Comparison of ENCODE assay signal across 14 cellular contexts in the genomic region with DNA sequence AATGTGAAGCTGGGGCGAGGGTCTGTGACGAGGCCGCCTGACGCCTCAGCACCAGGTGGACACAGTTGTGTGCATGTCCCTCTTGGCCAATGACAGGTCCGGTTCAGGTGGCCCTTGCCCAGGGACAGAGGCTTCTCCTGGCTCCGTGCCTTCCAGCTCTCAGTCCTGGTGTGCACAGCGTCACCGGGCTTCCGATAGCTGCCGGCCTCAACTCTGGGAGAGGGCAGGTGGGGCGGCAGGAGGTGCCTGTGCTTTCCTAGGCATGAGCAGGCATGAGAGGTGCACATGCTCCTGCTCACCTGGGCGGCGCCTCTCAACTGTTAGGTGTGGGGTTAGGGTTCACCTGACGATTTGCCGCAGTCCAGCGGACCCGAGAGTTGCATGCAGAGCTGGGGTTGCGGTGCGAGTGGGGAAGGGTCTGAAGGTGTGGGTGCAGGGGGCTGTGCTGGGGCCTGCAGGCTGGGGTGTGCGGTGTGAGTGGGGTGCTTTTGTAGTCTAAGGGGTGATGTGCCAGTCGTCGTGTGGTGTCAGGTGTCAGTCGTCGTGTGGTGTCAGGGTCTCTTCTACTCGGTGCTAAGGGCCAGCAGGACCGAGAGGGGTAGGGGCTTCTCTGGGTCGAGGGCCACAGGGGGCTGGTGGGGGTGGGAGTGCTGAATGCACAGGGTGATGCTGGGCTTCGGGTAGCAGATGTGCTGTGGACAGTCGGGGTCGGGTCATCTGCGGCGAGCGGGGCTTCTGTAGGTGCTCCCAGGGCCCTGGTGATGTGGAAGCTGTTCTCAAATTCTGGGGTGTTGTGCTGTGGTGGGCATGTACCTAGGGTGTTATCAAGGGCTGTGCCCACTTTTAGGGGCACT. TPM values are rescaled to one million over a fixed set of nuclear protein-coding genes. Genes with fewer than 3 reads are reported as not detected.
DNase-seq lines count a peak whose midpoint lies in the region; ATAC-seq and TF ChIP-seq lines count a peak whose summit lies in the region.
"Had no signal": no experiment of that assay in that cellular context is flagged by ENCODE, and none has a peak within 500 bp of the region (broad histone marks: within the 10 kb centered on the region; RNA-seq: fewer than 3 reads in every experiment).

No MANE protein-coding gene starts in this region.

- H3K4me1 ChIP-seq in foreskin keratinocyte (no peaks in the 10 kb centered on the region), stomach (peaks cover 20 to 40% (median 24%) of the 10 kb centered on the region in 4 donors)
- H3K4me1 ChIP-seq: colonic mucosa had no signal

- no peaks in the 10 kb centered on the region for H3K36me3 Mint-ChIP-seq in T-helper 1 cell treated with Interleukin-12 subunit alpha and Interleukin-12 subunit beta and Interleukin-4 antibody, amounts not matched to agents 30 μg/mL and 1 μg/mL, for 36 hours (ENCODE audit: low read depth)
- H3K36me3 Mint-ChIP-seq in glutamatergic neuron (ENCODE audit: unreplicated experiment) = no peaks in the 10 kb centered on the region
- H3K36me3 Mint-ChIP-seq: naive B cell had no signal

- H3K27ac Mint-ChIP-seq in T-helper 1 cell treated with Interleukin-12 subunit alpha and Interleukin-12 subunit beta and Interleukin-4 antibody, amounts not matched to agents 30 μg/mL and 1 μg/mL, for 36 hours = peak overlapping the region; percentile 66
- H3K27ac Mint-ChIP-seq in glutamatergic neuron (ENCODE audit: unreplicated experiment) = no peak overlapping the region
- H3K27ac Mint-ChIP-seq: naive B cell had no signal

- peak; percentile 45 for ATAC-seq in foreskin keratinocyte
- no peak for ATAC-seq in GM19467 (IDR thresholded peaks at IDR 0.05; ENCODE audit: unreplicated experiment)

- no peak for TF ChIP-seq EP300 in stomach (IDR thresholded peaks at IDR 0.05)

- H3K4me3 ChIP-seq in stomach = no peak overlapping the region
- H3K4me3 ChIP-seq: colonic mucosa, tibial nerve had no signal

- H3K9me3 Mint-ChIP-seq in T-helper 1 cell treated with Interleukin-12 subunit alpha and Interleukin-12 subunit beta and Interleukin-4 antibody, amounts not matched to agents 30 μg/mL and 1 μg/mL, for 36 hours = no peaks in the 10 kb centered on the region
- H3K9me3 Mint-ChIP-seq in glutamatergic neuron (ENCODE audit: unreplicated experiment) = peaks cover 2% of the 10 kb centered on the region
- H3K9me3 Mint-ChIP-seq: naive B cell had no signal

- intact Hi-C loops in stomach (cut with DNase I; ENCODE audit: low total_unique reads) = no loop called here

- DNase-seq in T-helper 1 cell (no peak), foreskin keratinocyte (peak in 1 of 2 donors; percentile 28), stomach (no peak), glutamatergic neuron (no peak)
- DNase-seq: colonic mucosa, COR-L47, naive B cell, NCI-H187, NCI-H774, SHP77 treated with DMSO at 0.1 percent for 48 hours had no signal

- WGBS in stomach, 5 donors = 69 to 83% (median 77%) methylated on average over 29 to 33 of the region's 33 CpGs

- peaks cover 14% of the 10 kb centered on the region for H3K4me1 Mint-ChIP-seq in T-helper 1 cell treated with Interleukin-12 subunit alpha and Interleukin-12 subunit beta and Interleukin-4 antibody, amounts not matched to agents 30 μg/mL and 1 μg/mL, for 36 hours (ENCODE audit: low read depth)
- H3K4me1 Mint-ChIP-seq in glutamatergic neuron (ENCODE audit: low read depth, unreplicated experiment) = peaks cover 6% of the 10 kb centered on the region

- TF ChIP-seq CTCF in foreskin keratinocyte (conservative IDR thresholded peaks at IDR 0.05) = no peak
- TF ChIP-seq CTCF in stomach (IDR thresholded peaks at IDR 0.05) = no peak
- TF ChIP-seq CTCF in glutamatergic neuron (IDR thresholded peaks at IDR 0.05; ENCODE audit: partially characterized antibody, unreplicated experiment) = no peak

- H3K36me3 ChIP-seq in stomach = no peaks in the 10 kb centered on the region
- H3K36me3 ChIP-seq: colonic mucosa, tibial nerve had no signal

- H3K27me3 ChIP-seq in foreskin keratinocyte (peaks cover 39% of the 10 kb centered on the region), stomach (peaks cover 19 to 97% (median 66%) of the 10 kb centered on the region in 3 donors)

- H3K9me3 ChIP-seq in stomach = no peaks in the 10 kb centered on the region
- H3K9me3 ChIP-seq: colonic mucosa, tibial nerve had no signal

- H3K27ac ChIP-seq in foreskin keratinocyte = no peak overlapping the region
- peak overlapping the region in 4 of 5 donors; percentile 59 to 79 (median 67) for H3K27ac ChIP-seq in stomach
- H3K27ac ChIP-seq: colonic mucosa, KMS-11 had no signal

- no peak for TF ChIP-seq POLR2A in stomach (IDR thresholded peaks at IDR 0.05)

- no peak overlapping the region for H3K4me3 Mint-ChIP-seq in T-helper 1 cell treated with Interleukin-12 subunit alpha and Interleukin-12 subunit beta and Interleukin-4 antibody, amounts not matched to agents 30 μg/mL and 1 μg/mL, for 36 hours
- no peak overlapping the region for H3K4me3 Mint-ChIP-seq in glutamatergic neuron (ENCODE audit: unreplicated experiment)

- peaks cover 20% of the 10 kb centered on the region for H3K27me3 Mint-ChIP-seq in T-helper 1 cell treated with Interleukin-12 subunit alpha and Interleukin-12 subunit beta and Interleukin-4 antibody, amounts not matched to agents 30 μg/mL and 1 μg/mL, for 36 hours (ENCODE audit: low read depth)
- H3K27me3 Mint-ChIP-seq in glutamatergic neuron (ENCODE audit: unreplicated experiment) = peaks cover 18% of the 10 kb centered on the region

RNA-seq across cellular contexts. Expression of gene SOX18, which starts 3.8 kb away (rescaled TPM):
- total RNA-seq in foreskin keratinocyte = not detected in 2 replicates
- 0.03 and 0.04 TPM in 2 replicates for polyA plus RNA-seq in foreskin keratinocyte
- total RNA-seq in stomach = 10 to 100 TPM in 2 of 5 donors, 1 to 10 TPM in 2, under 1 TPM in 1; 0.58 to 26.6 (median 8.9) TPM
- polyA plus RNA-seq in stomach = 10 to 100 TPM in 1 of 3 donors, 1 to 10 TPM in 2; 6.2 to 15.2 (median 8.4) TPM
- total RNA-seq in glutamatergic neuron (ENCODE audit: unreplicated experiment) = 0.66 TPM

RNA-seq across cellular contexts. Expression of gene TCEA2, which starts 9.8 kb away (rescaled TPM):
- 11.0 and 11.4 TPM in 2 replicates for total RNA-seq in foreskin keratinocyte
- polyA plus RNA-seq in foreskin keratinocyte = 22.9 and 25.9 TPM in 2 replicates
- total RNA-seq in stomach = 10 to 100 TPM in 4 of 5 donors, 1 to 10 TPM in 1; 3.1 to 30.7 (median 22.8) TPM
- 10 to 100 TPM; 21.0 to 35.5 (median 30.4) TPM for polyA plus RNA-seq in stomach
- 102 TPM for total RNA-seq in glutamatergic neuron (ENCODE audit: unreplicated experiment)

RNA-seq across cellular contexts. Expression of gene C20orf204, which starts 17.2 kb away (rescaled TPM):
- total RNA-seq in foreskin keratinocyte = 0.18 and 0.34 TPM in 2 replicates
- 0.10 and 0.11 TPM in 2 replicates for polyA plus RNA-seq in foreskin keratinocyte
- 1 to 10 TPM in 1 of 5 donors, not detected in 4; 1.7 TPM for total RNA-seq in stomach
- 1 to 10 TPM in 2 of 3 donors, under 1 TPM in 1; 0.62 to 3.4 (median 1.4) TPM for polyA plus RNA-seq in stomach
- 3.9 TPM for total RNA-seq in glutamatergic neuron (ENCODE audit: unreplicated experiment)

RNA-seq across cellular contexts. Expression of gene RGS19, which starts 26.1 kb away (rescaled TPM):
- total RNA-seq in foreskin keratinocyte (23.7 and 23.8 TPM in 2 replicates), stomach (10 to 100 TPM in 1 of 5 donors, 1 to 10 TPM in 1, not detected in 3; 3.1 to 10.1 TPM), glutamatergic neuron (ENCODE audit: unreplicated experiment) (4.4 TPM)
- polyA plus RNA-seq in foreskin keratinocyte (26.1 and 26.3 TPM in 2 replicates), stomach (10 to 100 TPM in 2 of 3 donors, 1 to 10 TPM in 1; 8.1 to 17.2 (median 13.1) TPM)

RNA-seq across cellular contexts. Expression of gene OPRL1, which starts 26.7 kb away (rescaled TPM):
- total RNA-seq in foreskin keratinocyte (0.10 and 0.14 TPM in 2 replicates), stomach (1 to 10 TPM in 1 of 5 donors, under 1 TPM in 1, not detected in 3; 0.55 to 4.7 TPM), glutamatergic neuron (ENCODE audit: unreplicated experiment) (2.9 TPM)
- polyA plus RNA-seq in foreskin keratinocyte (0.12 and 0.14 TPM in 2 replicates), stomach (under 1 TPM in 2 of 3 donors, not detected in 1; 0.18 to 0.25 TPM)
